Comparison of ENCODE assay signal across 8 cellular contexts in the genomic region with DNA sequence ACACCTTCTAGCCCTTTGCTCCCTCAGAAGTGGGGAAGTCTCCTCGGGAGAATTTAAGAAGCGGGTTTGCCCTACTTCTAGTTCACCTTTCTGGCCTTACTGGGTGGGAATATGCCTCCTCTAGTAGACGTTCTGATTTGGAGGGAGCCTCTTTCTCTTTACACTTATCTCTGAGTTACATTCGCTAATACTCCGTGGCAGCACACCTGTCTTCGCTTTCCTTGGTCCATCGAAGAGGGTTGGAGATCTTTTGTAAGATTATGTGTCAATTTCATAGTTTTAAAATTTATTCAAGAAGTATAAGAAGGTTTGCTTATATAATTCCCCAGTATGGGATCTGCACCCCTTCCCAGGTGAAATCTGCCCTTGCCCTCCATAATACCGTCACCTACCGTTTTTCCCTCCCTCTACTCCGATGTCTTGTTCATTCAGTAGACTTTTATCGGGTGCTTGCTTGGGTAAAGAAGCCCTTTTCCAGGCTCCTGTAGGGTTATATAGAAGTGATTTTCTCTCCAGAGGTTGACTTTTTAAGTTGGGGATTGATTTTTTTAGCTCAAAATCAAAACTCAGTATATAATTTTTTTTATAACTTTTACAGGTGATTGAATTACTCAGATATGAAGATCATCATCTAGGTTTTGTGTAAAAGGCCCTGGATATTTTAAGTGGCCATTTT. TPM values are rescaled to one million over a fixed set of nuclear protein-coding genes. Genes with fewer than 3 reads are reported as not detected.
A peak's percentile ranks its signal among the peaks of the same experiment; 100 is the strongest.
DNase-seq lines count a peak whose midpoint lies in the region; ATAC-seq and TF ChIP-seq lines count a peak whose summit lies in the region.

No MANE protein-coding gene starts in this region.

- no peaks in the 10 kb centered on the region for H3K27me3 ChIP-seq in heart right ventricle
- no peaks in the 10 kb centered on the region for H3K27me3 ChIP-seq in iPS-18a (ENCODE audit: control insufficient read depth, insufficient read depth, low read length)

- TF ChIP-seq CTCF in heart right ventricle (IDR thresholded peaks at IDR 0.05) = no peak

- H3K4me3 Mint-ChIP-seq in activated T-helper 17 cell treated with anti-CD3 and anti-CD28 coated beads, Interleukin-2, amount 50 U/mL, for 72 hours = peak overlapping the region; percentile 98
- peak overlapping the region; percentile 92 to 96 for H3K4me3 Mint-ChIP-seq in stimulated activated naive B cell treated with anti-CD40 and anti-IgM and Interleukin-4, amounts not matched to agents 10 μg/mL and 1 μg/mL and 100 μg/mL, for 72 hours

- peaks cover 19% of the 10 kb centered on the region for H3K4me1 Mint-ChIP-seq in activated T-helper 17 cell treated with anti-CD3 and anti-CD28 coated beads, Interleukin-2, amount 50 U/mL, for 72 hours
- peaks cover 18 to 46% of the 10 kb centered on the region in 2 donors for H3K4me1 Mint-ChIP-seq in stimulated activated naive B cell treated with anti-CD40 and anti-IgM and Interleukin-4, amounts not matched to agents 10 μg/mL and 1 μg/mL and 100 μg/mL, for 72 hours

- intact Hi-C loops in heart right ventricle (cut with DNase I) = loop anchor here in 7 of 10 donors (2.0 to 5.0 kb wide), 5 partner anchors 32 to 268 kb away; partner anchors contain the start of gene SETD9 (in 1 of the 7)
- intact Hi-C loops in cardiac septum (cut with DNase I) = loop anchor here (1.0 to 10.0 kb wide), 3 partner anchors 266 to 2000 kb away; partner anchors contain the start of genes CDC20B, IL6ST and SETD9

- H3K36me3 ChIP-seq in heart right ventricle (peaks cover 0 to 10% (median 0%) of the 10 kb centered on the region in 9 donors), iPS-18a (ENCODE audit: control insufficient read depth, low read depth, low read length) (peaks cover 22% of the 10 kb centered on the region)

- H3K9me3 Mint-ChIP-seq in activated T-helper 17 cell treated with anti-CD3 and anti-CD28 coated beads, Interleukin-2, amount 50 U/mL, for 72 hours = no peaks in the 10 kb centered on the region
- no peaks in the 10 kb centered on the region for H3K9me3 Mint-ChIP-seq in stimulated activated naive B cell treated with anti-CD40 and anti-IgM and Interleukin-4, amounts not matched to agents 10 μg/mL and 1 μg/mL and 100 μg/mL, for 72 hours

- no peak for DNase-seq in heart right ventricle
- DNase-seq in cardiac septum (ENCODE audit: low spot score) = no peak
- no peak for DNase-seq in stimulated activated naive B cell treated with anti-CD40 and anti-IgM and Interleukin-4, amounts not matched to agents 10 μg/mL and 1 μg/mL and 100 μg/mL, for 72 hours
- no peak for DNase-seq in NCI-H2171 (lab: John Stamatoyannopoulos, UW)
- DNase-seq in amniotic stem cell (lab: John Stamatoyannopoulos, UW) = no peak
- no peak for DNase-seq in NCI-H226

- no peak for ATAC-seq in heart right ventricle
- ATAC-seq in activated T-helper 17 cell treated with anti-CD3 and anti-CD28 coated beads, Interleukin-2, amount 50 U/mL, for 72 hours (replicated peaks) = no peak
- no peak for ATAC-seq in stimulated activated naive B cell treated with anti-CD40 and anti-IgM and Interleukin-4, amounts not matched to agents 10 μg/mL and 1 μg/mL and 100 μg/mL, for 72 hours (replicated peaks)

- H3K27ac Mint-ChIP-seq in activated T-helper 17 cell treated with anti-CD3 and anti-CD28 coated beads, Interleukin-2, amount 50 U/mL, for 72 hours = peak overlapping the region; percentile 100
- H3K27ac Mint-ChIP-seq in stimulated activated naive B cell treated with anti-CD40 and anti-IgM and Interleukin-4, amounts not matched to agents 10 μg/mL and 1 μg/mL and 100 μg/mL, for 72 hours = peak overlapping the region; percentile 98

- H3K4me3 ChIP-seq in heart right ventricle (peak overlapping the region; percentile 61 to 98 (median 82)), iPS-18a (ENCODE audit: low read length) (peak overlapping the region; percentile 98)

- peaks cover 8 to 62% (median 56%) of the 10 kb centered on the region in 9 donors for H3K4me1 ChIP-seq in heart right ventricle
- H3K4me1 ChIP-seq in iPS-18a (ENCODE audit: control insufficient read depth, low read depth, low read length) = peaks cover 31% of the 10 kb centered on the region

- H3K27me3 Mint-ChIP-seq in activated T-helper 17 cell treated with anti-CD3 and anti-CD28 coated beads, Interleukin-2, amount 50 U/mL, for 72 hours = no peaks in the 10 kb centered on the region
- H3K27me3 Mint-ChIP-seq in stimulated activated naive B cell treated with anti-CD40 and anti-IgM and Interleukin-4, amounts not matched to agents 10 μg/mL and 1 μg/mL and 100 μg/mL, for 72 hours = no peaks in the 10 kb centered on the region

- 1 to 3% methylated on average over 11 of the region's 11 CpGs for WGBS in heart right ventricle, 2 donors

- H3K9me3 ChIP-seq in heart right ventricle = no peaks in the 10 kb centered on the region
- no peaks in the 10 kb centered on the region for H3K9me3 ChIP-seq in iPS-18a (ENCODE audit: control insufficient read depth, low read depth, low read length)

- peaks cover 62% of the 10 kb centered on the region for H3K36me3 Mint-ChIP-seq in activated T-helper 17 cell treated with anti-CD3 and anti-CD28 coated beads, Interleukin-2, amount 50 U/mL, for 72 hours (ENCODE audit: low read depth)
- H3K36me3 Mint-ChIP-seq in stimulated activated naive B cell treated with anti-CD40 and anti-IgM and Interleukin-4, amounts not matched to agents 10 μg/mL and 1 μg/mL and 100 μg/mL, for 72 hours = peaks cover 31 to 41% of the 10 kb centered on the region in 2 donors

- H3K27ac ChIP-seq in heart right ventricle (peak overlapping the region; percentile 92 to 100 (median 98)), iPS-18a (ENCODE audit: low read length) (peak overlapping the region; percentile 97)

- H3K9ac ChIP-seq in iPS-18a (ENCODE audit: low read length) = peak overlapping the region; percentile 99

RNA-seq across cellular contexts. Expression of gene GPBP1, which starts 1.1 kb away (rescaled TPM):
- total RNA-seq in heart right ventricle (10 to 100 TPM; 48.1 to 69.3 (median 51.6) TPM), cardiac septum (49.0 TPM)
- polyA plus RNA-seq in heart right ventricle = 10 to 100 TPM; 40.1 to 50.8 TPM
- 100 to 1,000 TPM in 1 of 2 donors, 10 to 100 TPM in 1; 83.6 to 123 TPM for total RNA-seq in activated T-helper 17 cell treated with anti-CD3 and anti-CD28 coated beads, Interleukin-2, amount 50 U/mL, for 72 hours
